1 cellular context compared by ENCODE assay signal in the genomic region with DNA sequence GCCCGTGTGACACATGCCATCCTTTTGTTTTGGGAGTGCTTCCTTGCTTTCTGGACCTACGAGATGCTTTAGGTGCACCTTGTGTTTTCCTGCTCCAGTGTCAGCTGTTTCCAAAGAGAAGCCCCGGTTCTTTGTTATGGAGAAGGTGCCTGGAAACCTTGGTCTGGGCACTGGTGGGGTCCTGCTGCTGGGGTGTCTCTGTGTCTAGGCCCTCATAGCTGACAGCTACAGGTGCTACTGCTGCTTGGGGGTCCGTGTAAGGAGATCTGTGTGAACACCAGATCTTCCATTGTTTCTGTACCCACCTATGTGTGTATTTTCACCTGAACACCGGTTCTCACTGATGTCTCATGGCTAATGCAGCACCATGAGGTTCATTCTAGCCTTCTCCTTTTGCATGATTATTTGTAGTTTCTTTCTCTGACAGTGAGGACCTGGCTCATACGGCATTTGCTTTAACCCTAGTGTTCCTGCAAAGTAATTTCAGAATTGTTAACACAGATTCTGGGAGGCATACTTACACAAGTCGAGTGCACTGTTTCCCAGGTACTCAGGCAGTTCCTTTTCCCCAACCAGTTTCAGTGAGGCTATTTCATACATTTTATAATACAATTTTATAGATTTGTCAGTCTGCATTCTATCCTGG.
TF ChIP-seq lines count a peak whose summit lies in the region.

No MANE protein-coding gene starts in this region.

TF ChIP-seq in HepG2, 621 proteins besides CTCF, POLR2A, EP300 and RAD21:
- TF ChIP-seq ARID4A (CRISPR knock-in tag; IDR thresholded peaks at IDR 0.05; ENCODE audit: borderline replicate concordance) (0 out of 2 replicates have a peak, but pooled peaks have one; percentile 19), ASH2L (IDR thresholded peaks at IDR 0.05; ENCODE audit: insufficient read length, low read depth, low read length) (peak; percentile 11), ZNF709 (CRISPR knock-in tag; IDR thresholded peaks at IDR 0.05) (no peak)
TF ChIP-seq in HepG2: peak in this region for 2.
